ENCODE assay signal across 1 cellular context in genomic region chr5:134594336-134594735, GRCh38.
TF ChIP-seq lines count a peak whose summit lies in the region.

No MANE protein-coding gene starts in this region.

TF ChIP-seq in HepG2, 621 proteins besides CTCF, POLR2A, EP300 and RAD21 (continued from another document and continues in another):
- TF ChIP-seq ZHX2 (IDR thresholded peaks at IDR 0.05; ENCODE audit: low read depth) = no peak
- TF ChIP-seq ZHX2 (CRISPR knock-in tag; IDR thresholded peaks at IDR 0.05; ENCODE audit: borderline replicate concordance) = no peak
- TF ChIP-seq ZNF678 (CRISPR knock-in tag; IDR thresholded peaks at IDR 0.05) = no peak
- no peak for TF ChIP-seq ATF1 (CRISPR knock-in tag; IDR thresholded peaks at IDR 0.05)
- TF ChIP-seq ZGPAT (CRISPR knock-in tag; IDR thresholded peaks at IDR 0.05) = peak; percentile 55; the same call in 1 of the 2 replicates
- no peak for TF ChIP-seq KIAA2018 (CRISPR knock-in tag; IDR thresholded peaks at IDR 0.05; ENCODE audit: borderline replicate concordance)
- no peak for TF ChIP-seq HNRNPUL1 (IDR thresholded peaks at IDR 0.05; ENCODE audit: low read depth, low read length)
- no peak for TF ChIP-seq ATF7 (IDR thresholded peaks at IDR 0.05)
- TF ChIP-seq ATF7 (CRISPR knock-in tag; IDR thresholded peaks at IDR 0.05) = no peak
- TF ChIP-seq HDAC2 (CRISPR knock-in tag; IDR thresholded peaks at IDR 0.05) = peak; percentile 59; the same call in 1 of the 2 replicates
- TF ChIP-seq FOXP4 (CRISPR knock-in tag; IDR thresholded peaks at IDR 0.05) = no peak
- TF ChIP-seq ZNF3 (CRISPR knock-in tag; IDR thresholded peaks at IDR 0.05) = peak; percentile 56; the same call in 1 of the 2 replicates
- TF ChIP-seq PITX1 (CRISPR knock-in tag; IDR thresholded peaks at IDR 0.05) = peak; percentile 58; the same call in 1 of the 2 replicates
- TF ChIP-seq GABPB1 (CRISPR knock-in tag; IDR thresholded peaks at IDR 0.05) = 0 out of 2 replicates have a peak, but pooled peaks have one; percentile 35
- no peak for TF ChIP-seq GTF3A (CRISPR knock-in tag; conservative IDR thresholded peaks at IDR 0.05)
- TF ChIP-seq RELA (CRISPR knock-in tag; IDR thresholded peaks at IDR 0.05) = no peak
- TF ChIP-seq IRF1 (CRISPR knock-in tag; IDR thresholded peaks at IDR 0.05; ENCODE audit: low read depth) = no peak
- TF ChIP-seq THRA (CRISPR knock-in tag; IDR thresholded peaks at IDR 0.05; ENCODE audit: borderline replicate concordance) = peak; percentile 59; the same call in 1 of the 2 replicates
- TF ChIP-seq NBN (conservative IDR thresholded peaks at IDR 0.05) = no peak
- 0 out of 2 replicates have a peak, but pooled peaks have one; percentile 18 for TF ChIP-seq FOXA3 (CRISPR knock-in tag; IDR thresholded peaks at IDR 0.05)
- no peak for TF ChIP-seq ZNF672 (CRISPR knock-in tag; IDR thresholded peaks at IDR 0.05)
- TF ChIP-seq HINFP (CRISPR knock-in tag; IDR thresholded peaks at IDR 0.05; ENCODE audit: low read depth) = no peak
- TF ChIP-seq JUN (CRISPR knock-in tag; IDR thresholded peaks at IDR 0.05) = no peak
- no peak for TF ChIP-seq JUND (CRISPR knock-in tag; IDR thresholded peaks at IDR 0.05)
- TF ChIP-seq U2AF1 (optimal IDR thresholded peaks at IDR 0.05; ENCODE audit: low read depth, low read length) = no peak
- no peak for TF ChIP-seq GMEB1 (CRISPR knock-in tag; IDR thresholded peaks at IDR 0.05; ENCODE audit: borderline replicate concordance)
- TF ChIP-seq HOXA3 (CRISPR knock-in tag; IDR thresholded peaks at IDR 0.05) = peak; percentile 64; the same call in 1 of the 2 replicates
- TF ChIP-seq SAP130 (CRISPR knock-in tag; IDR thresholded peaks at IDR 0.05; ENCODE audit: low read depth) = peak; percentile 49; the same call in 1 of the 2 replicates
- TF ChIP-seq SUZ12 (IDR thresholded peaks at IDR 0.05; ENCODE audit: low read depth, low read length) = no peak
- no peak for TF ChIP-seq ZNF558 (CRISPR knock-in tag; IDR thresholded peaks at IDR 0.05; ENCODE audit: borderline replicate concordance)
- no peak for TF ChIP-seq ZNF333 (CRISPR knock-in tag; IDR thresholded peaks at IDR 0.05; ENCODE audit: borderline replicate concordance)
- TF ChIP-seq ZBTB7A (CRISPR knock-in tag; IDR thresholded peaks at IDR 0.05) = no peak
- TF ChIP-seq ZSCAN20 (CRISPR knock-in tag; IDR thresholded peaks at IDR 0.05; ENCODE audit: borderline replicate concordance) = no peak
- no peak for TF ChIP-seq ZBTB20 (CRISPR knock-in tag; IDR thresholded peaks at IDR 0.05; ENCODE audit: borderline replicate concordance, low read depth)
